In genomic region chr11:17276236-17277023, GRCh38 we compare ENCODE assay signal across 8 cellular contexts. TPM values are rescaled to one million over a fixed set of nuclear protein-coding genes. Genes with fewer than 3 reads are reported as not detected.
DNase-seq lines count a peak whose midpoint lies in the region; TF ChIP-seq lines count a peak whose summit lies in the region.

Gene NUCB2, plus strand, starts transcription at chr11:17276739. Its CDS starts 18,585 bp downstream, at chr11:17295324.

- H3K27ac ChIP-seq in subcutaneous abdominal adipose tissue (ENCODE audit: low read depth, low read length): peak within 1 kb of the TSS; percentile 81

- H3K4me3 ChIP-seq in neuron (ENCODE audit: low read length) (peak within 1 kb of the TSS; percentile 89), subcutaneous abdominal adipose tissue (ENCODE audit: low read depth in 1 of 5, low read length in 5 of 5) (peak within 1 kb of the TSS; percentile 82 to 98 (median 87))

- DNase-seq in GF-D8 (lab: John Stamatoyannopoulos, UW) (peak; percentile 76), HEK293T (ENCODE audit: extremely low spot score) (peak; percentile 95), MV-4-11 (lab: John Stamatoyannopoulos, UW) (peak; percentile 91), SK-MEL-5 (ENCODE audit: low read depth, low spot score) (peak; percentile 94), foreskin melanocyte (peak; percentile 86)
- DNase-seq in activated naive CD4-positive, alpha-beta T cell treated with Interleukin-2 at 50 U/mL for 16 hours: peak; percentile 96

- H3K9ac ChIP-seq in subcutaneous abdominal adipose tissue (ENCODE audit: low read length in 5 of 5): peak within 1 kb of the TSS; percentile 38 to 97 (median 89)

- H3K4me1 ChIP-seq in neuron (ENCODE audit: insufficient read depth, low read length) (peaks cover 12% of the 10 kb centered on the region), subcutaneous abdominal adipose tissue (ENCODE audit: control insufficient read depth in 5 of 5, insufficient read depth in 5 of 5, low read length in 5 of 5) (peaks cover 1 to 16% (median 15%) of the 10 kb centered on the region in 5 donors)

- POLR2A ChIA-PET in HEK293T (lab: Yijun Ruan, JAX): interaction anchor here (0.6 to 1.7 kb wide), 13 partner anchors 9 to 252 kb away, joined by 3 to 8 read pairs (median 3); partner anchors contain the start of genes KCNJ11 and PIK3C2A

- in situ Hi-C loops in SK-MEL-5 (cut with HindIII; ENCODE audit: low pct_unique_long_range_greater_than_20kb, low sequenced_read_pairs): no loop called here

- H3K9me3 ChIP-seq in neuron (ENCODE audit: low read length): no peaks in the 10 kb centered on the region
- H3K9me3 ChIP-seq in subcutaneous abdominal adipose tissue (ENCODE audit: control insufficient read depth in 5 of 5, low read length in 5 of 5): no peaks in the 10 kb centered on the region

- H3K27me3 ChIP-seq in neuron (ENCODE audit: insufficient read depth, low read length) (no peaks in the 10 kb centered on the region), subcutaneous abdominal adipose tissue (ENCODE audit: control insufficient read depth in 5 of 5, insufficient read depth in 4 of 5, low read length in 5 of 5) (no peaks in the 10 kb centered on the region)

- CTCF ChIA-PET in HEK293T (lab: Yijun Ruan, JAX): interaction anchor here (0.6 to 1.6 kb wide), 2 partner anchors 9 to 108 kb away, joined by 3 read pairs; no protein-coding TSS in a partner anchor

- peak within 1 kb of the TSS; percentile 96 for H2AFZ ChIP-seq in neuron (ENCODE audit: low read depth, low read length)

- H3K36me3 ChIP-seq in neuron (ENCODE audit: insufficient read depth, low read length) (no peaks in the 10 kb centered on the region), subcutaneous abdominal adipose tissue (ENCODE audit: control insufficient read depth in 5 of 5, insufficient read depth in 5 of 5, low read length in 5 of 5) (no peaks in the 10 kb centered on the region)

TF ChIP-seq in HEK293T, 16 proteins besides CTCF, POLR2A, EP300 and RAD21:
- TF ChIP-seq HDGF (IDR thresholded peaks at IDR 0.05; ENCODE audit: borderline replicate concordance): no peak
- peak; percentile 74 for TF ChIP-seq L3MBTL2 (conservative IDR thresholded peaks at IDR 0.05)
- TF ChIP-seq NFRKB (IDR thresholded peaks at IDR 0.05): no peak
- no peak for TF ChIP-seq ZNF384 (IDR thresholded peaks at IDR 0.05)
- TF ChIP-seq SUZ12 (IDR thresholded peaks at IDR 0.05): no peak
- TF ChIP-seq FOXM1 (IDR thresholded peaks at IDR 0.05; ENCODE audit: borderline replicate concordance): no peak

RNA-seq across cellular contexts. Expression of gene NUCB2, which starts in this region (rescaled TPM):
- 32.5 and 41.4 TPM in 2 replicates for total RNA-seq in SK-MEL-5 (2014; rRNA removed; shearing (Covaris generic))
- 33.3 and 38.8 TPM in 2 replicates for polyA plus RNA-seq in SK-MEL-5 (2015; cell fraction: cytosol; rRNA removed)
- 3.6 and 3.7 TPM in 2 replicates for polyA plus RNA-seq in SK-MEL-5 (2015; cell fraction: nucleus; rRNA removed)

Comparison
In these comparisons a context has a peak if more than half of its experiments do, and no peak if none do; other contexts are left out.
1. Peak in every context shown above with its lines: DNase-seq, H3K4me3 ChIP-seq and H3K27ac ChIP-seq.